ENCODE assay signal across 20 cellular contexts in genomic region chr2:182280128-182280527, GRCh38.
DNase-seq lines count a peak whose midpoint lies in the region; ATAC-seq and TF ChIP-seq lines count a peak whose summit lies in the region.
"Had no signal": no experiment of that assay in that cellular context is flagged by ENCODE, and none has a peak within 500 bp of the region (broad histone marks: within the 10 kb centered on the region; RNA-seq: fewer than 3 reads in every experiment).

No MANE protein-coding gene starts in this region.

- H3K36me3 ChIP-seq in GM23248 (ENCODE audit: low read depth) (no peaks in the 10 kb centered on the region), right lobe of liver (no peaks in the 10 kb centered on the region)
- H3K36me3 ChIP-seq: cardiac muscle cell, gastroesophageal sphincter, upper lobe of right lung had no signal

- no peak overlapping the region for H3K27ac ChIP-seq in GM23248
- no peak overlapping the region for H3K27ac ChIP-seq in right lobe of liver
- H3K27ac ChIP-seq: cardiac muscle cell, gastroesophageal sphincter, KMS-11, upper lobe of right lung had no signal

- H3F3A ChIP-seq in GM23248 (ENCODE audit: insufficient read depth), result no peaks in the 10 kb centered on the region

- ATAC-seq in right lobe of liver (no peak), HG03571 (IDR thresholded peaks at IDR 0.05; ENCODE audit: unreplicated experiment) (no peak)
- ATAC-seq: gastroesophageal sphincter, natural killer cell, upper lobe of right lung had no signal

- H3K4me1 ChIP-seq in GM23248 (ENCODE audit: insufficient read depth) (no peaks in the 10 kb centered on the region; the same call in 1 of the 2 replicates), right lobe of liver (no peaks in the 10 kb centered on the region)
- H3K4me1 ChIP-seq: gastroesophageal sphincter, upper lobe of right lung had no signal

- in situ Hi-C loops in GM23248 (cut with MboI), result no loop called here

- intact Hi-C loops in right lobe of liver (cut with DNase I), result no loop called here

- no peak overlapping the region for H3K9ac ChIP-seq in GM23248
- H3K9ac ChIP-seq: KMS-11 had no signal

- H2AFZ ChIP-seq in GM23248, result no peak overlapping the region

- H3K9me2 ChIP-seq in GM23248 (ENCODE audit: insufficient read depth), result no peaks in the 10 kb centered on the region

- H3K9me3 ChIP-seq in GM23248 (ENCODE audit: low read depth) (no peaks in the 10 kb centered on the region), right lobe of liver (no peaks in the 10 kb centered on the region)
- H3K9me3 ChIP-seq: upper lobe of right lung had no signal

- DNase-seq in GM23248 (peak; percentile 10), NCI-H446 (lab: John Stamatoyannopoulos, UW) (peak; percentile 43 to 66), cardiac fibroblast (ENCODE audit: low read depth in 2 of 2) (peak; percentile 33 to 65), left kidney (ENCODE audit: low read depth, low spot score) (peak; percentile 10), cortex of kidney (lab: John Stamatoyannopoulos, UW) (no peak), right lobe of liver (no peak), D341Med (ENCODE audit: low spot score) (no peak)
- DNase-seq: activated naive CD4-positive, alpha-beta T cell treated with anti-CD3 and anti-CD28 coated beads, Interleukin-2, amount 10 ng/mL, durations not matched to agents 7 days and 5 days; activated T-cell treated with anti-CD3 and anti-CD28 coated beads, Interleukin-2, amount 50 U/mL, for 1 hour; DMS79 treated with DMSO at 0.1 percent for 48 hours; natural killer cell; NCI-H1436 treated with DMSO at 0.1 percent for 48 hours; NCI-H2227 treated with DMSO at 0.1 percent for 48 hours; stimulated activated naive CD4-positive, alpha-beta T cell treated with Interleukin-2 at 50 U/mL for 16 hours; upper lobe of right lung had no signal

- no peaks in the 10 kb centered on the region for H4K20me1 ChIP-seq in GM23248 (ENCODE audit: insufficient read depth)

- H3K4me3 ChIP-seq in GM23248 (no peak overlapping the region), cardiac fibroblast (replicated peaks in 1 of 2; ENCODE audit: low read depth in 2 of 2, low read length in 2 of 2) (no peak overlapping the region), right lobe of liver (no peak overlapping the region)
- H3K4me3 ChIP-seq: cardiac muscle cell, gastroesophageal sphincter, lung, upper lobe of right lung had no signal

- H3K27me3 ChIP-seq in GM23248 (replicated peaks; ENCODE audit: insufficient read depth), result no peaks in the 10 kb centered on the region
- no peaks in the 10 kb centered on the region for H3K27me3 ChIP-seq in right lobe of liver
- H3K27me3 ChIP-seq: cardiac muscle cell, gastroesophageal sphincter, upper lobe of right lung had no signal

- H3K79me2 ChIP-seq in GM23248 (ENCODE audit: insufficient read depth), result no peaks in the 10 kb centered on the region

- TF ChIP-seq POLR2A in right lobe of liver (IDR thresholded peaks at IDR 0.05), result no peak

- no peak for TF ChIP-seq CTCF in cardiac fibroblast (IDR thresholded peaks at IDR 0.05; ENCODE audit: low read depth, low read length)
- no peak for TF ChIP-seq CTCF in right lobe of liver (IDR thresholded peaks at IDR 0.05)

- H3K4me2 ChIP-seq in GM23248 (ENCODE audit: unreplicated experiment), result no peak overlapping the region
- H3K4me2 ChIP-seq: KMS-11 had no signal

Comparison
In these comparisons a context has a peak if more than half of its experiments do, and no peak if none do; other contexts are left out.
1. DNase-seq: peak in GM23248 (single experiment), NCI-H446 (2 of 2), cardiac fibroblast (2 of 2) and left kidney (single experiment); none in cortex of kidney (single experiment), right lobe of liver (0 of 3) and D341Med (single experiment).